Comparison of ENCODE assay signal across 16 cellular contexts in genomic region chr17:50350733-50351132, GRCh38. TPM values are rescaled to one million over a fixed set of nuclear protein-coding genes. Genes with fewer than 3 reads are reported as not detected.
DNase-seq lines count a peak whose midpoint lies in the region; ATAC-seq, FAIRE-seq and TF ChIP-seq lines count a peak whose summit lies in the region.
"Had no signal": no experiment of that assay in that cellular context is flagged by ENCODE, and none has a peak within 500 bp of the region (broad histone marks: within the 10 kb centered on the region; RNA-seq: fewer than 3 reads in every experiment).

No MANE protein-coding gene starts in this region.

- no peak for DNase-seq in activated naive CD8-positive, alpha-beta T cell treated with anti-CD3 and anti-CD28 coated beads, Interleukin-2, amount 50 U/mL, for 24 hours
- peak; percentile 18 for DNase-seq in activated CD8-positive, alpha-beta memory T cell treated with anti-CD3 and anti-CD28 coated beads, Interleukin-2, amount 10 ng/mL, durations not matched to agents 7 days and 5 days
- DNase-seq in mesenteric fat pad (ENCODE audit: low spot score): peak; percentile 30
- DNase-seq in CD14-positive monocyte (ENCODE audit: low spot score): no peak
- DNase-seq in AG08396 (ENCODE audit: low spot score): no peak
- DNase-seq in GM12892 (ENCODE audit: insufficient read length): no peak
- DNase-seq: activated naive CD4-positive, alpha-beta T cell treated with anti-CD3 and anti-CD28 coated beads for 36 hours; MV-4-11; NCI-H1694 treated with DMSO at 0.1 percent for 48 hours; NCI-H2227 treated with DMSO at 0.1 percent for 48 hours; NCI-H748 treated with DMSO at 0.1 percent for 48 hours; SHP77 treated with DMSO at 0.1 percent for 48 hours; stimulated activated naive CD4-positive, alpha-beta T cell treated with Interleukin-2 at 50 U/mL for 16 hours; WERI-Rb-1 had no signal

- H3K27me3 Mint-ChIP-seq in activated naive CD8-positive, alpha-beta T cell: no peaks in the 10 kb centered on the region
- no peaks in the 10 kb centered on the region for H3K27me3 Mint-ChIP-seq in activated naive CD8-positive, alpha-beta T cell treated with anti-CD3 and anti-CD28 coated beads, Interleukin-2, amount 50 U/mL, for 24 hours
- no peaks in the 10 kb centered on the region for H3K27me3 Mint-ChIP-seq in activated CD8-positive, alpha-beta memory T cell treated with anti-CD3 and anti-CD28 coated beads, Interleukin-2, amount 10 ng/mL, durations not matched to agents 7 days and 5 days
- peaks cover 2 to 3% (median 3%) of the 10 kb centered on the region in 3 donors for H3K27me3 Mint-ChIP-seq in CD14-positive monocyte (ENCODE audit: low read depth in 3 of 3)

- no peak for ATAC-seq in activated naive CD8-positive, alpha-beta T cell treated with anti-CD3 and anti-CD28 coated beads, Interleukin-2, amount 50 U/mL, for 24 hours
- no peak for ATAC-seq in activated CD8-positive, alpha-beta memory T cell treated with anti-CD3 and anti-CD28 coated beads, Interleukin-2, amount 10 ng/mL, durations not matched to agents 7 days and 5 days
- ATAC-seq: left colon had no signal

- intact Hi-C loops in CD14-positive monocyte (cut with micrococcal nuclease): no loop called here

- TF ChIP-seq POLR2A in GM12892 (IDR thresholded peaks at IDR 0.05; ENCODE audit: low read depth, low read length): no peak

- H3K36me3 Mint-ChIP-seq in activated naive CD8-positive, alpha-beta T cell: no peaks in the 10 kb centered on the region
- peaks cover 2% of the 10 kb centered on the region for H3K36me3 Mint-ChIP-seq in activated naive CD8-positive, alpha-beta T cell treated with anti-CD3 and anti-CD28 coated beads, Interleukin-2, amount 50 U/mL, for 24 hours (ENCODE audit: low read depth)
- no peaks in the 10 kb centered on the region for H3K36me3 Mint-ChIP-seq in activated CD8-positive, alpha-beta memory T cell treated with anti-CD3 and anti-CD28 coated beads, Interleukin-2, amount 10 ng/mL, durations not matched to agents 7 days and 5 days
- H3K36me3 Mint-ChIP-seq in CD14-positive monocyte: peaks cover 24 to 30% of the 10 kb centered on the region in 2 donors

- no peak overlapping the region for H3K4me3 Mint-ChIP-seq in activated naive CD8-positive, alpha-beta T cell
- no peak overlapping the region for H3K4me3 Mint-ChIP-seq in activated naive CD8-positive, alpha-beta T cell treated with anti-CD3 and anti-CD28 coated beads, Interleukin-2, amount 50 U/mL, for 24 hours
- H3K4me3 Mint-ChIP-seq in activated CD8-positive, alpha-beta memory T cell treated with anti-CD3 and anti-CD28 coated beads, Interleukin-2, amount 10 ng/mL, durations not matched to agents 7 days and 5 days: no peak overlapping the region
- H3K4me3 Mint-ChIP-seq in CD14-positive monocyte: no peak overlapping the region
- H3K4me3 Mint-ChIP-seq: activated naive CD4-positive, alpha-beta T cell treated with anti-CD3 and anti-CD28 coated beads for 36 hours had no signal

- H3K27ac Mint-ChIP-seq in activated naive CD8-positive, alpha-beta T cell: peak overlapping the region; percentile 34
- no peak overlapping the region for H3K27ac Mint-ChIP-seq in activated naive CD8-positive, alpha-beta T cell treated with anti-CD3 and anti-CD28 coated beads, Interleukin-2, amount 50 U/mL, for 24 hours
- no peak overlapping the region for H3K27ac Mint-ChIP-seq in activated CD8-positive, alpha-beta memory T cell treated with anti-CD3 and anti-CD28 coated beads, Interleukin-2, amount 10 ng/mL, durations not matched to agents 7 days and 5 days
- H3K27ac Mint-ChIP-seq in CD14-positive monocyte: no peak overlapping the region

- H3K4me1 Mint-ChIP-seq in activated naive CD8-positive, alpha-beta T cell (ENCODE audit: low read depth): peaks cover 32% of the 10 kb centered on the region
- peaks cover 32% of the 10 kb centered on the region for H3K4me1 Mint-ChIP-seq in activated naive CD8-positive, alpha-beta T cell treated with anti-CD3 and anti-CD28 coated beads, Interleukin-2, amount 50 U/mL, for 24 hours
- peaks cover 30% of the 10 kb centered on the region for H3K4me1 Mint-ChIP-seq in activated CD8-positive, alpha-beta memory T cell treated with anti-CD3 and anti-CD28 coated beads, Interleukin-2, amount 10 ng/mL, durations not matched to agents 7 days and 5 days
- peaks cover 19% of the 10 kb centered on the region for H3K4me1 Mint-ChIP-seq in CD14-positive monocyte

- TF ChIP-seq CTCF in CD14-positive monocyte (IDR thresholded peaks at IDR 0.05): no peak

- CTCF ChIA-PET in activated CD8-positive, alpha-beta memory T cell treated with anti-CD3 and anti-CD28 coated beads, Interleukin-2, amount 10 ng/mL, durations not matched to agents 7 days and 5 days (lab: Charles Lee): interaction anchor here (2.5 kb wide), 1 partner anchor 11 kb away, joined by 12 read pairs; no protein-coding TSS in a partner anchor

- H3K9me3 Mint-ChIP-seq in activated naive CD8-positive, alpha-beta T cell (ENCODE audit: low read depth): no peaks in the 10 kb centered on the region
- no peaks in the 10 kb centered on the region for H3K9me3 Mint-ChIP-seq in activated naive CD8-positive, alpha-beta T cell treated with anti-CD3 and anti-CD28 coated beads, Interleukin-2, amount 50 U/mL, for 24 hours
- H3K9me3 Mint-ChIP-seq in activated CD8-positive, alpha-beta memory T cell treated with anti-CD3 and anti-CD28 coated beads, Interleukin-2, amount 10 ng/mL, durations not matched to agents 7 days and 5 days (ENCODE audit: low read depth): no peaks in the 10 kb centered on the region
- H3K9me3 Mint-ChIP-seq in CD14-positive monocyte: no peaks in the 10 kb centered on the region
- H3K9me3 Mint-ChIP-seq: activated naive CD4-positive, alpha-beta T cell treated with anti-CD3 and anti-CD28 coated beads for 36 hours had no signal

- no peak for FAIRE-seq in GM12892 (lab: Jason Lieb, UNC)

RNA-seq across cellular contexts. Expression of gene XYLT2, which starts 4.8 kb away (rescaled TPM):
- 10 to 100 TPM; 33.1 to 38.2 TPM for total RNA-seq in activated CD8-positive, alpha-beta memory T cell treated with anti-CD3 and anti-CD28 coated beads, Interleukin-2, amount 10 ng/mL, durations not matched to agents 7 days and 5 days
- total RNA-seq in mesenteric fat pad: 14.4 TPM
- 1 to 10 TPM; 4.4 TPM for polyA plus RNA-seq in CD14-positive monocyte
- polyA plus RNA-seq in GM12892 (2012; ENCODE audit: missing spikeins): 8.2 TPM

RNA-seq across cellular contexts. Expression of gene MRPL27, which starts 22.3 kb away (rescaled TPM):
- 10 to 100 TPM; 65.7 to 81.8 TPM for total RNA-seq in activated CD8-positive, alpha-beta memory T cell treated with anti-CD3 and anti-CD28 coated beads, Interleukin-2, amount 10 ng/mL, durations not matched to agents 7 days and 5 days
- total RNA-seq in mesenteric fat pad: 51.5 TPM
- polyA plus RNA-seq in CD14-positive monocyte: 10 to 100 TPM; 75.3 to 82.3 TPM
- polyA plus RNA-seq in GM12892 (2012; ENCODE audit: missing spikeins): 77.5 TPM

RNA-seq across cellular contexts. Expression of gene EME1, which starts 22.3 kb away (rescaled TPM):
- 10 to 100 TPM; 34.0 to 40.8 TPM for total RNA-seq in activated CD8-positive, alpha-beta memory T cell treated with anti-CD3 and anti-CD28 coated beads, Interleukin-2, amount 10 ng/mL, durations not matched to agents 7 days and 5 days
- not detected for total RNA-seq in mesenteric fat pad
- under 1 TPM; 0.43 to 0.76 TPM for polyA plus RNA-seq in CD14-positive monocyte
- polyA plus RNA-seq in GM12892 (2012; ENCODE audit: missing spikeins): 18.3 TPM

RNA-seq across cellular contexts. Expression of gene LRRC59, which starts 46.6 kb away (rescaled TPM):
- total RNA-seq in activated CD8-positive, alpha-beta memory T cell treated with anti-CD3 and anti-CD28 coated beads, Interleukin-2, amount 10 ng/mL, durations not matched to agents 7 days and 5 days: 10 to 100 TPM; 71.5 to 82.6 TPM
- 126 TPM for total RNA-seq in mesenteric fat pad
- 10 to 100 TPM; 45.7 to 48.9 TPM for polyA plus RNA-seq in CD14-positive monocyte
- polyA plus RNA-seq in GM12892 (2012; ENCODE audit: missing spikeins): 33.4 TPM

Comparison
In these comparisons a context has a peak if more than half of its experiments do, and no peak if none do; other contexts are left out.
1. DNase-seq: peak in activated CD8-positive, alpha-beta memory T cell treated with anti-CD3 and anti-CD28 coated beads, Interleukin-2, amount 10 ng/mL, durations not matched to agents 7 days and 5 days (single experiment) and mesenteric fat pad (single experiment); none in activated naive CD8-positive, alpha-beta T cell treated with anti-CD3 and anti-CD28 coated beads, Interleukin-2, amount 50 U/mL, for 24 hours (single experiment), CD14-positive monocyte (single experiment), AG08396 (single experiment) and GM12892 (single experiment).
2. RNA of gene EME1, which starts 22.3 kb away (total RNA-seq): 34.0 to 40.8 TPM in activated CD8-positive, alpha-beta memory T cell treated with anti-CD3 and anti-CD28 coated beads, Interleukin-2, amount 10 ng/mL, durations not matched to agents 7 days and 5 days; not detected in mesenteric fat pad (single experiment); every median in the first group is over 10 times any median in the second.